8 cellular contexts compared by ENCODE assay signal in genomic region chr3:48429416-48430358, GRCh38. TPM values are rescaled to one million over a fixed set of nuclear protein-coding genes. Genes with fewer than 3 reads are reported as not detected.
DNase-seq lines count a peak whose midpoint lies in the region; ATAC-seq, FAIRE-seq and TF ChIP-seq lines count a peak whose summit lies in the region.

A gene with protein sequence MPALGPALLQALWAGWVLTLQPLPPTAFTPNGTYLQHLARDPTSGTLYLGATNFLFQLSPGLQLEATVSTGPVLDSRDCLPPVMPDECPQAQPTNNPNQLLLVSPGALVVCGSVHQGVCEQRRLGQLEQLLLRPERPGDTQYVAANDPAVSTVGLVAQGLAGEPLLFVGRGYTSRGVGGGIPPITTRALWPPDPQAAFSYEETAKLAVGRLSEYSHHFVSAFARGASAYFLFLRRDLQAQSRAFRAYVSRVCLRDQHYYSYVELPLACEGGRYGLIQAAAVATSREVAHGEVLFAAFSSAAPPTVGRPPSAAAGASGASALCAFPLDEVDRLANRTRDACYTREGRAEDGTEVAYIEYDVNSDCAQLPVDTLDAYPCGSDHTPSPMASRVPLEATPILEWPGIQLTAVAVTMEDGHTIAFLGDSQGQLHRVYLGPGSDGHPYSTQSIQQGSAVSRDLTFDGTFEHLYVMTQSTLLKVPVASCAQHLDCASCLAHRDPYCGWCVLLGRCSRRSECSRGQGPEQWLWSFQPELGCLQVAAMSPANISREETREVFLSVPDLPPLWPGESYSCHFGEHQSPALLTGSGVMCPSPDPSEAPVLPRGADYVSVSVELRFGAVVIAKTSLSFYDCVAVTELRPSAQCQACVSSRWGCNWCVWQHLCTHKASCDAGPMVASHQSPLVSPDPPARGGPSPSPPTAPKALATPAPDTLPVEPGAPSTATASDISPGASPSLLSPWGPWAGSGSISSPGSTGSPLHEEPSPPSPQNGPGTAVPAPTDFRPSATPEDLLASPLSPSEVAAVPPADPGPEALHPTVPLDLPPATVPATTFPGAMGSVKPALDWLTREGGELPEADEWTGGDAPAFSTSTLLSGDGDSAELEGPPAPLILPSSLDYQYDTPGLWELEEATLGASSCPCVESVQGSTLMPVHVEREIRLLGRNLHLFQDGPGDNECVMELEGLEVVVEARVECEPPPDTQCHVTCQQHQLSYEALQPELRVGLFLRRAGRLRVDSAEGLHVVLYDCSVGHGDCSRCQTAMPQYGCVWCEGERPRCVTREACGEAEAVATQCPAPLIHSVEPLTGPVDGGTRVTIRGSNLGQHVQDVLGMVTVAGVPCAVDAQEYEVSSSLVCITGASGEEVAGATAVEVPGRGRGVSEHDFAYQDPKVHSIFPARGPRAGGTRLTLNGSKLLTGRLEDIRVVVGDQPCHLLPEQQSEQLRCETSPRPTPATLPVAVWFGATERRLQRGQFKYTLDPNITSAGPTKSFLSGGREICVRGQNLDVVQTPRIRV (N-terminal part only) (minus strand): TSS chr3:48430086. CDS start chr3:48424611, 5,475 bp downstream.

- H3K27me3 ChIP-seq in KMS-11 (ENCODE audit: insufficient read depth, low read depth) (no peaks in the 10 kb centered on the region), heart right ventricle (peaks cover 0 to 10% (median 0%) of the 10 kb centered on the region in 7 donors), pancreas (no peaks in the 10 kb centered on the region), upper lobe of right lung (no peaks in the 10 kb centered on the region)

- peaks cover 4% of the 10 kb centered on the region for H3K4me1 ChIP-seq in KMS-11 (ENCODE audit: low read depth, poor library complexity, severe bottlenecking)
- peaks cover 29 to 52% (median 44%) of the 10 kb centered on the region in 9 donors for H3K4me1 ChIP-seq in heart right ventricle
- H3K4me1 ChIP-seq in pancreas, result peaks cover 3 to 17% (median 9%) of the 10 kb centered on the region in 3 donors
- H3K4me1 ChIP-seq in upper lobe of right lung, result peaks cover 53% of the 10 kb centered on the region

- FAIRE-seq in pancreas (lab: Jason Lieb, UNC), result no peak

- TF ChIP-seq CTCF in KMS-11 (conservative IDR thresholded peaks at IDR 0.05; ENCODE audit: low read depth, low read length), result no peak
- TF ChIP-seq CTCF in heart right ventricle (IDR thresholded peaks at IDR 0.05), result no peak
- no peak for TF ChIP-seq CTCF in pancreas (IDR thresholded peaks at IDR 0.05)
- no peak for TF ChIP-seq CTCF in upper lobe of right lung (IDR thresholded peaks at IDR 0.05)

- DNase-seq in SKM-1 treated with dmso at 0.1 percent for 144 hours (lab: John Stamatoyannopoulos, UW; ENCODE audit: unreplicated experiment) (peak; percentile 40), amniotic epithelial cell (ENCODE audit: low read depth) (peak; percentile 74), heart right ventricle (peak; percentile 40 to 58), pancreas (peak; percentile 84 to 94 (median 87)), upper lobe of right lung (peak; percentile 93), NOMO-1 treated with dmso at 0.1 percent for 144 hours (lab: John Stamatoyannopoulos, UW; ENCODE audit: unreplicated experiment) (no peak)

- H3K9ac ChIP-seq in KMS-11, result peak within 1 kb of the TSS; percentile 30; the same call in 1 of the 2 replicates

- H2AFZ ChIP-seq in KMS-11 (ENCODE audit: low read depth), result peak within 1 kb of the TSS; percentile 67

- H3K79me2 ChIP-seq in KMS-11 (ENCODE audit: insufficient read depth, low read depth), result no peaks in the 10 kb centered on the region

- H3K36me3 ChIP-seq in KMS-11 (ENCODE audit: insufficient read depth) (no peaks in the 10 kb centered on the region), heart right ventricle (peaks cover 0 to 31% (median 10%) of the 10 kb centered on the region in 9 donors), pancreas (peaks cover 0 to 4% (median 0%) of the 10 kb centered on the region in 3 donors), upper lobe of right lung (peaks cover 14% of the 10 kb centered on the region)

- ATAC-seq in heart right ventricle (peak in 5 of 8 donors; percentile 16 to 58 (median 39)), pancreas (peak; percentile 61 to 75 (median 70)), upper lobe of right lung (peak; percentile 61)

- no peaks in the 10 kb centered on the region for H4K20me1 ChIP-seq in KMS-11 (ENCODE audit: insufficient read depth)

- H3K9me3 ChIP-seq in heart right ventricle (no peaks in the 10 kb centered on the region), pancreas (no peaks in the 10 kb centered on the region), upper lobe of right lung (no peaks in the 10 kb centered on the region)

- WGBS in heart right ventricle, 2 donors, result 2 to 4% methylated on average over 46 to 80 of the region's 80 CpGs
- 1% methylated on average over 43 to 80 of the region's 80 CpGs for WGBS in pancreas, 2 donors

- peak within 1 kb of the TSS; percentile 48; the same call in 1 of the 2 replicates for H3K4me2 ChIP-seq in KMS-11

- H3K27ac ChIP-seq in KMS-11, result no peak within 1 kb of the TSS
- H3K27ac ChIP-seq in heart right ventricle, result peak within 1 kb of the TSS; percentile 82 to 93 (median 90)
- H3K27ac ChIP-seq in pancreas, result peak within 1 kb of the TSS; percentile 90 to 95 (median 93)
- H3K27ac ChIP-seq in upper lobe of right lung, result peak within 1 kb of the TSS; percentile 89

- peak within 1 kb of the TSS; percentile 66 for H3K4me3 ChIP-seq in GM08714 (ENCODE audit: low read length)
- H3K4me3 ChIP-seq in KMS-11 (IDR thresholded peaks at IDR 0.05; ENCODE audit: insufficient read depth, low read depth, low read length), result peak within 1 kb of the TSS; percentile 28
- H3K4me3 ChIP-seq in heart right ventricle, result peak within 1 kb of the TSS; percentile 36 to 96 (median 82)
- H3K4me3 ChIP-seq in pancreas, result peak within 1 kb of the TSS; percentile 68 to 87 (median 85)
- H3K4me3 ChIP-seq in upper lobe of right lung, result peak within 1 kb of the TSS; percentile 78

- intact Hi-C loops in heart right ventricle (cut with DNase I), result loop anchor here in 3 of 10 donors (2.0 to 10.0 kb wide), 3 partner anchors 27 to 235 kb away; no protein-coding TSS in a partner anchor
- intact Hi-C loops in pancreas (cut with DNase I), result loop anchor here in 1 of 3 donors (10.0 kb wide), 1 partner anchor 155 kb away; no protein-coding TSS in a partner anchor
- intact Hi-C loops in upper lobe of right lung (cut with DNase I), result no loop called here

RNA-seq across cellular contexts. Expression of the gene that starts here (rescaled TPM):
- 10 to 100 TPM; 27.7 to 67.3 (median 32.4) TPM for total RNA-seq in heart right ventricle
- 100 to 1,000 TPM in 1 of 2 donors, 10 to 100 TPM in 1; 30.1 to 135 TPM for polyA plus RNA-seq in heart right ventricle
- 100 to 1,000 TPM in 1 of 6 donors, 10 to 100 TPM in 5; 47.8 to 103 (median 65.1) TPM for total RNA-seq in pancreas
- 100 to 1,000 TPM; 286 to 372 TPM for polyA plus RNA-seq in pancreas
- total RNA-seq in upper lobe of right lung, result 103 TPM

Comparison
In these comparisons a context has a peak if more than half of its experiments do, and no peak if none do; other contexts are left out.
1. H3K4me3 ChIP-seq: peak in every context shown above with its lines; median percentile 85 in pancreas; 82 in heart right ventricle; 78 in upper lobe of right lung; 66 in GM08714; 28 in KMS-11.